ENCODE assay signal across 8 cellular contexts in the genomic region with DNA sequence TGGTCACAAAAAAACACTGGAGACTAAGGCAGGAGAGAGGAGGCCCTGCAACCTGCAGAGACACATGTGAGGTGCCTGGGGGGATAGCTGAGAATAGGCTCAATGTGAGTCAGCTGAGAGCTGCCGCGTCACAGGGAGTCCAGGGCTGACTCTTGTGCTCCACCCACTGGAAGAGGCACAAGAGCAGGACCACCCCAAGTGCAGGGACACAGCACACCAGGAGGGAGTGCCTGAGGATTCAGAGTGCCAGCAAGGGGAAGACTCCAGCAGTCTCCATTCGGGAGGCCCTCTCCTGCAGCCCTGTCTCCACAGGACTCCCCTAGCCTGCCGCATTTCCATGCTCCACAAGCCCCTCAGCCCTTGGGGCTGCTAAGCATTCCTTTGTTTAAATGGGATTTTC.
DNase-seq lines count a peak whose midpoint lies in the region; ATAC-seq and TF ChIP-seq lines count a peak whose summit lies in the region.

No MANE protein-coding gene starts in this region.

- peaks cover 74% of the 10 kb centered on the region for H3K36me3 Mint-ChIP-seq in CD8-positive, alpha-beta T cell

- no peaks in the 10 kb centered on the region for H3K79me1 ChIP-seq in IMR-90 (ENCODE audit: low read depth in 1 of 2, low read length in 2 of 2)
- peaks cover 8% of the 10 kb centered on the region for H3K79me1 ChIP-seq in mesenchymal stem cell (replicated peaks; ENCODE audit: low read length, poor library complexity, severe bottlenecking)

- H3K56ac ChIP-seq in IMR-90 (ENCODE audit: extremely low read depth, insufficient read depth, low read length): no peak overlapping the region

- no peak for TF ChIP-seq RAD21 in IMR-90 (IDR thresholded peaks at IDR 0.05; ENCODE audit: low read length)

- DNase-seq in CD8-positive, alpha-beta T cell: peak in 1 of 7 experiments; percentile 9
- DNase-seq in IMR-90: peak; percentile 51
- peak; percentile 21 for DNase-seq in amniotic stem cell (lab: John Stamatoyannopoulos, UW)
- DNase-seq in mesenchymal stem cell: peak; percentile 64
- DNase-seq in central memory CD4-positive, alpha-beta T cell: no peak
- no peak for DNase-seq in SK-N-DZ (ENCODE audit: low spot score)
- DNase-seq in NCI-H1092 (lab: John Stamatoyannopoulos, UW): no peak
- no peak for DNase-seq in left lung

- no peak overlapping the region for H3K4me2 ChIP-seq in IMR-90 (ENCODE audit: low read depth, low read length)
- H3K4me2 ChIP-seq in mesenchymal stem cell (ENCODE audit: low read length, poor library complexity, severe bottlenecking): no peak overlapping the region

- H3K9me3 Mint-ChIP-seq in CD8-positive, alpha-beta T cell: no peaks in the 10 kb centered on the region

- H3K4me3 Mint-ChIP-seq in CD8-positive, alpha-beta T cell: no peak overlapping the region

- H2BK5ac ChIP-seq in IMR-90 (ENCODE audit: low read depth, low read length, poor library complexity, severe bottlenecking) (no peak overlapping the region), mesenchymal stem cell (ENCODE audit: low read depth, low read length, poor library complexity, severe bottlenecking) (no peak overlapping the region)

- no peak overlapping the region for H2BK120ac ChIP-seq in IMR-90 (ENCODE audit: low read depth, low read length)
- H2BK120ac ChIP-seq in mesenchymal stem cell (ENCODE audit: low read depth, low read length): no peak overlapping the region

- no peak for TF ChIP-seq POLR2A in IMR-90 (IDR thresholded peaks at IDR 0.05; ENCODE audit: low read depth, low read length)

- H3K36me3 ChIP-seq in CD8-positive, alpha-beta T cell (ENCODE audit: insufficient read depth, low read length): peaks cover 6% of the 10 kb centered on the region
- H3K36me3 ChIP-seq in IMR-90 (ENCODE audit: control insufficient read depth, insufficient read depth, low read length) (peaks cover 16% of the 10 kb centered on the region), mesenchymal stem cell (ENCODE audit: control insufficient read depth in 1 of 2, insufficient read depth in 2 of 2, low read depth in 1 of 2, low read length in 2 of 2) (peaks cover 21 to 57% of the 10 kb centered on the region in 2 experiments), left lung (peaks cover 0 to 35% of the 10 kb centered on the region in 2 donors)

- ATAC-seq in CD8-positive, alpha-beta T cell: no peak
- peak; percentile 44; the same call in 1 of the 2 replicates for ATAC-seq in IMR-90 (ENCODE audit: low read depth)
- no peak for ATAC-seq in left lung

- H2AK9ac ChIP-seq in IMR-90 (replicated peaks; ENCODE audit: low read depth, low read length, poor library complexity): no peak overlapping the region

- H3K4me3 ChIP-seq in CD8-positive, alpha-beta T cell (ENCODE audit: low read depth, low read length): no peak overlapping the region
- no peak overlapping the region for H3K4me3 ChIP-seq in IMR-90 (ENCODE audit: insufficient read depth, low read depth, low read length)
- no peak overlapping the region for H3K4me3 ChIP-seq in mesenchymal stem cell (ENCODE audit: insufficient read depth in 1 of 2, low read depth in 1 of 2, low read length in 2 of 2)
- no peak overlapping the region for H3K4me3 ChIP-seq in left lung

- no peak overlapping the region for H2BK12ac ChIP-seq in mesenchymal stem cell (ENCODE audit: low read length in 2 of 2)

- H4K91ac ChIP-seq in IMR-90 (ENCODE audit: insufficient read depth, low read depth, low read length) (no peak overlapping the region), mesenchymal stem cell (ENCODE audit: low read length) (peak overlapping the region; percentile 18)

- H3K9ac ChIP-seq in IMR-90 (ENCODE audit: low read depth, low read length): no peak overlapping the region
- H3K9ac ChIP-seq in mesenchymal stem cell (ENCODE audit: low read length): no peak overlapping the region

- H3K14ac ChIP-seq in IMR-90 (replicated peaks; ENCODE audit: low read depth, low read length) (no peak overlapping the region), mesenchymal stem cell (ENCODE audit: low read length in 2 of 2) (no peak overlapping the region)

- no peak overlapping the region for H2BK20ac ChIP-seq in IMR-90 (ENCODE audit: low read depth, low read length)

- H2AK5ac ChIP-seq in IMR-90 (ENCODE audit: low read depth, low read length) (no peak overlapping the region), mesenchymal stem cell (ENCODE audit: low read length, severe bottlenecking) (no peak overlapping the region)

- CTCF ChIA-PET in CD8-positive, alpha-beta T cell (lab: Charles Lee): interaction anchor here (0.5 to 1.3 kb wide), 7 partner anchors 20 to 382 kb away, joined by 3 to 4 read pairs (median 3); no protein-coding TSS in a partner anchor
- CTCF ChIA-PET in IMR-90 (lab: Yijun Ruan, JAX): no interaction called here

- H2AFZ ChIP-seq in IMR-90 (replicated peaks; ENCODE audit: low read length, poor library complexity) (no peak overlapping the region), mesenchymal stem cell (ENCODE audit: low read depth, low read length) (no peak overlapping the region)

- dilution Hi-C loops in IMR-90 (cut with HindIII; ENCODE audit: low sequenced_read_pairs, unreplicated experiment): no loop called here

- H4K5ac ChIP-seq in IMR-90 (ENCODE audit: low read depth, low read length): no peak overlapping the region

- intact Hi-C loops in CD8-positive, alpha-beta T cell (cut with DNase I, micrococcal nuclease): no loop called here
- intact Hi-C loops in IMR-90 (cut with micrococcal nuclease): no loop called here
- intact Hi-C loops in left lung (cut with DNase I): no loop called here

- in situ Hi-C loops in IMR-90 (cut with MboI; ENCODE audit: low sequenced_read_pairs): no loop called here

- no peaks in the 10 kb centered on the region for H4K20me1 ChIP-seq in IMR-90 (ENCODE audit: insufficient read depth, low read length)

- no peak for TF ChIP-seq CTCF in CD8-positive, alpha-beta T cell (IDR thresholded peaks at IDR 0.05)
- 0 out of 2 replicates have a peak, but pooled peaks have one; percentile 9 for TF ChIP-seq CTCF in IMR-90 (conservative IDR thresholded peaks at IDR 0.05; ENCODE audit: low read depth, low read length)
- TF ChIP-seq CTCF in left lung (IDR thresholded peaks at IDR 0.05): no peak

- BruUV-seq in IMR-90 (replicated peaks; lab: Mats Ljungman, UMichigan): no TSS peak

- peaks cover 11% of the 10 kb centered on the region for H3K4me1 Mint-ChIP-seq in CD8-positive, alpha-beta T cell (ENCODE audit: low read depth)

- H3K18ac ChIP-seq in IMR-90 (ENCODE audit: low read depth, low read length) (no peak overlapping the region), mesenchymal stem cell (ENCODE audit: low read depth in 1 of 2, low read length in 2 of 2) (no peak overlapping the region)

- no peak overlapping the region for H3K4ac ChIP-seq in IMR-90 (ENCODE audit: low read depth, low read length)
- H3K4ac ChIP-seq in mesenchymal stem cell (ENCODE audit: low read depth in 1 of 2, low read length in 2 of 2): no peak overlapping the region

- no peak overlapping the region for H2BK15ac ChIP-seq in IMR-90 (ENCODE audit: low read depth, low read length)
- H2BK15ac ChIP-seq in mesenchymal stem cell (ENCODE audit: low read depth, poor library complexity, severe bottlenecking): no peak overlapping the region

- 79% methylated on average over 2 of the region's 4 CpGs; no CpG with 5 or more reads in 1 of the 2 experiments for WGBS in IMR-90 (ENCODE audit: extremely low coverage in 2 of 2, insufficient read length in 1 of 2), 2 experiments
- 64% methylated on average over 4 of the region's 4 CpGs for WGBS in mesenchymal stem cell

- POLR2A ChIA-PET in CD8-positive, alpha-beta T cell (lab: Charles Lee): no interaction called here
- POLR2A ChIA-PET in IMR-90 (lab: Charles Lee; ENCODE audit: unreplicated experiment): no interaction called here

- no peaks in the 10 kb centered on the region for H3K9me3 ChIP-seq in CD8-positive, alpha-beta T cell (ENCODE audit: low read length)
- H3K9me3 ChIP-seq in IMR-90 (ENCODE audit: control insufficient read depth, insufficient read depth, low read length) (no peaks in the 10 kb centered on the region), mesenchymal stem cell (ENCODE audit: control insufficient read depth, low read length) (no peaks in the 10 kb centered on the region), left lung (no peaks in the 10 kb centered on the region)

- H3K27ac ChIP-seq in CD8-positive, alpha-beta T cell (ENCODE audit: low read depth, low read length): no peak overlapping the region
- no peak overlapping the region for H3K27ac ChIP-seq in IMR-90 (ENCODE audit: insufficient read depth, low read length)
- H3K27ac ChIP-seq in mesenchymal stem cell (ENCODE audit: low read length, poor library complexity, severe bottlenecking): no peak overlapping the region
- no peak overlapping the region for H3K27ac ChIP-seq in left lung

- H3K27ac Mint-ChIP-seq in CD8-positive, alpha-beta T cell: peak overlapping the region; percentile 37

- no peaks in the 10 kb centered on the region for H3K27me3 Mint-ChIP-seq in CD8-positive, alpha-beta T cell (ENCODE audit: low read depth)

- H3K23ac ChIP-seq in IMR-90 (ENCODE audit: low read depth, low read length) (no peak overlapping the region), mesenchymal stem cell (ENCODE audit: low read length in 2 of 2) (no peak overlapping the region)

- H3K4me1 ChIP-seq in CD8-positive, alpha-beta T cell (ENCODE audit: insufficient read depth, low read length): peaks cover 7% of the 10 kb centered on the region
- H3K4me1 ChIP-seq in IMR-90 (ENCODE audit: control insufficient read depth, insufficient read depth, low read length): no peaks in the 10 kb centered on the region; the same call in 1 of the 2 replicates
- H3K4me1 ChIP-seq in mesenchymal stem cell (ENCODE audit: control insufficient read depth, insufficient read depth, low read depth, low read length): peaks cover 6% of the 10 kb centered on the region
- no peaks in the 10 kb centered on the region for H3K4me1 ChIP-seq in left lung

- no peaks in the 10 kb centered on the region for H3K27me3 ChIP-seq in CD8-positive, alpha-beta T cell (ENCODE audit: insufficient read depth, low read length)
- H3K27me3 ChIP-seq in IMR-90 (ENCODE audit: control insufficient read depth, insufficient read depth, low read length) (no peaks in the 10 kb centered on the region), mesenchymal stem cell (ENCODE audit: control insufficient read depth in 1 of 2, insufficient read depth in 1 of 2, low read length in 2 of 2) (no peaks in the 10 kb centered on the region), left lung (no peaks in the 10 kb centered on the region)

- no peaks in the 10 kb centered on the region for H3K9me1 ChIP-seq in IMR-90 (ENCODE audit: insufficient read depth, low read length)

- H4K8ac ChIP-seq in IMR-90 (ENCODE audit: low read depth in 2 of 2, low read length in 2 of 2) (no peak overlapping the region), mesenchymal stem cell (ENCODE audit: low read length) (peak overlapping the region; percentile 22)

TF ChIP-seq in IMR-90, 13 proteins besides CTCF, POLR2A, EP300 and RAD21 (continues in another document):
- TF ChIP-seq RFX5 (IDR thresholded peaks at IDR 0.05; ENCODE audit: low read depth, low read length) (no peak), CHD1 (IDR thresholded peaks at IDR 0.05; ENCODE audit: low read depth, low read length) (no peak)

Comparison
In these comparisons a context has a peak if more than half of its experiments do, and no peak if none do; other contexts are left out.
1. DNase-seq: peak in IMR-90 (single experiment), amniotic stem cell (single experiment) and mesenchymal stem cell (single experiment); none in central memory CD4-positive, alpha-beta T cell (single experiment), SK-N-DZ (single experiment), NCI-H1092 (single experiment) and left lung (0 of 2).